ENCODE assay signal across 21 cellular contexts in genomic region chr19:36460046-36460445, GRCh38.
"Had no signal": no experiment of that assay in that cellular context is flagged by ENCODE, and none has a peak within 500 bp of the region (broad histone marks: within the 10 kb centered on the region; RNA-seq: fewer than 3 reads in every experiment).

No MANE protein-coding gene starts in this region.

- H3K27ac ChIP-seq: ascending aorta, cardiac muscle cell, parathyroid adenoma, tibial artery, uterus had no signal

- H3K4me1 ChIP-seq: ascending aorta, parathyroid adenoma, tibial artery, uterus had no signal

- H3K27me3 ChIP-seq: ascending aorta, cardiac muscle cell, tibial artery, uterus had no signal

- H3K36me3 ChIP-seq: uterus had no signal

- ATAC-seq: activated CD4-positive, CD25-positive, alpha-beta regulatory T cell treated with anti-CD3 and anti-CD28 coated beads, Interleukin-2, amount 50 U/mL, for 24 hours; activated naive CD8-positive, alpha-beta T cell treated with anti-CD3 and anti-CD28 coated beads, Interleukin-2, amount 50 U/mL, for 24 hours; left ventricle myocardium superior; mucosa of descending colon; naive thymus-derived CD8-positive, alpha-beta T cell; stimulated activated memory B cell treated with anti-CD40 and anti-IgM and Interleukin-4, amounts not matched to agents 10 μg/mL and 1 μg/mL and 100 μg/mL, for 72 hours had no signal

- H3K4me3 ChIP-seq: ascending aorta, cardiac muscle cell, mucosa of descending colon, tibial artery, uterus had no signal

- DNase-seq: activated CD4-positive, alpha-beta T cell treated with anti-CD3 and anti-CD28 coated beads, Interleukin-2, amount 50 U/mL, for 1 hour; activated CD8-positive, alpha-beta memory T cell treated with anti-CD3 and anti-CD28 coated beads for 24 hours; activated naive CD4-positive, alpha-beta T cell treated with anti-CD3 and anti-CD28 coated beads for 36 hours; activated naive CD8-positive, alpha-beta T cell treated with anti-CD3 and anti-CD28 coated beads, Interleukin-2, amount 50 U/mL, for 24 hours; erythroblast; foreskin fibroblast; hypothalamus; kidney glomerular epithelial cell; left ventricle myocardium superior; mucosa of descending colon; naive thymus-derived CD8-positive, alpha-beta T cell; stimulated activated CD4-positive, alpha-beta T cell treated with anti-CD3 and anti-CD28 coated beads, Interleukin-12 subunit alpha, Interleukin-12 subunit beta, amount 100 ng/mL, for 4 hours; stimulated activated CD4-positive, alpha-beta T cell treated with anti-CD3 and anti-CD28 coated beads, Interleukin-2, amount 100 ng/mL, for 24 hours; T-helper 9 cell; tibial artery; uterus had no signal
